8 cellular contexts compared by ENCODE assay signal in genomic region chr9:124771021-124771866, GRCh38. TPM values are rescaled to one million over a fixed set of nuclear protein-coding genes. Genes with fewer than 3 reads are reported as not detected.
A peak's percentile ranks its signal among the peaks of the same experiment; 100 is the strongest.
DNase-seq lines count a peak whose midpoint lies in the region; ATAC-seq and TF ChIP-seq lines count a peak whose summit lies in the region.

Gene NR6A1, minus strand, starts transcription at chr9:124771311.

- intact Hi-C loops in CD4-positive, alpha-beta T cell (cut with DNase I, micrococcal nuclease) = loop anchor here (1.0 to 5.0 kb wide), 4 partner anchors 90 to 372 kb away; partner anchors contain the start of genes GOLGA1 (in 1 of the 2), PSMB7 (in 1 of the 2), RPL35 (in 1 of the 2) and SCAI (in 1 of the 2)
- intact Hi-C loops in dorsolateral prefrontal cortex (cut with DNase I) (loop anchor here (5.0 to 10.0 kb wide), 3 partner anchors 171 to 414 kb away; partner anchors contain the start of genes GOLGA1 (in 1 of the 2), PPP6C (in 1 of the 2) and SCAI (in 1 of the 2)), lower leg skin (cut with DNase I; ENCODE audit: low total_unique reads) (loop anchor here (10.0 kb wide), 1 partner anchor 604 kb away; no protein-coding TSS in a partner anchor)

- POLR2A ChIA-PET in CD4-positive, alpha-beta T cell (lab: Charles Lee) = interaction anchor here (0.6 to 4.4 kb wide), 5 partner anchors 82 to 157 kb away, joined by 3 to 21 read pairs (median 3); partner anchors contain the start of genes ARPC5L, RPL35 and WDR38

- WGBS in lower leg skin, 2 donors = 0 to 1% methylated on average over 55 to 69 of the region's 82 CpGs

- peak; percentile 81 to 92 (median 90) for DNase-seq in CD4-positive, alpha-beta T cell
- DNase-seq in NCI-H748 treated with DMSO at 0.1 percent for 48 hours (lab: John Stamatoyannopoulos, UW) = peak; percentile 97
- peak; percentile 91 for DNase-seq in activated CD4-positive, alpha-beta T cell treated with anti-CD3 and anti-CD28 coated beads, Interleukin-2, amount 50 U/mL, for 4 hours
- peak; percentile 92 to 97 (median 95) for DNase-seq in dorsolateral prefrontal cortex
- DNase-seq in lower leg skin (ENCODE audit: low spot score in 2 of 2) = peak; percentile 96 to 99
- DNase-seq in stimulated activated CD4-positive, alpha-beta T cell treated with anti-CD3 and anti-CD28 coated beads, Interleukin-4, amount 100 ng/mL, for 4 hours = peak; percentile 92 to 93

- CTCF ChIA-PET in CD4-positive, alpha-beta T cell (lab: Charles Lee) = interaction anchor here (1.1 to 9.2 kb wide), 5 partner anchors 59 to 123 kb away, joined by 3 to 106 read pairs (median 4); partner anchors contain the start of gene WDR38

- H3K27me3 ChIP-seq in CD4-positive, alpha-beta T cell (ENCODE audit: control insufficient read depth, insufficient read depth, low read length) = peaks cover 71% of the 10 kb centered on the region
- peaks cover 0 to 6% (median 0%) of the 10 kb centered on the region in 45 donors for H3K27me3 ChIP-seq in dorsolateral prefrontal cortex

- ATAC-seq in CD4-positive, alpha-beta T cell (ENCODE audit: poor library complexity) = peak; percentile 88
- ATAC-seq in GM19372 (IDR thresholded peaks at IDR 0.05; ENCODE audit: low read depth, unreplicated experiment) = peak; percentile 82
- peak; percentile 87 for ATAC-seq in HG03521 (IDR thresholded peaks at IDR 0.05; ENCODE audit: unreplicated experiment)

- peak within 1 kb of the TSS; percentile 90 for H3K4me3 Mint-ChIP-seq in CD4-positive, alpha-beta T cell

- H3K27me3 Mint-ChIP-seq in CD4-positive, alpha-beta T cell = peaks cover 87% of the 10 kb centered on the region

- H3K4me1 Mint-ChIP-seq in CD4-positive, alpha-beta T cell (ENCODE audit: low read depth) = peaks cover 39% of the 10 kb centered on the region

- no peaks in the 10 kb centered on the region for H3K36me3 Mint-ChIP-seq in CD4-positive, alpha-beta T cell (ENCODE audit: low read depth)

- no peak for TF ChIP-seq POLR2A in lower leg skin (IDR thresholded peaks at IDR 0.05)

- H3K4me3 ChIP-seq in dorsolateral prefrontal cortex = peak within 1 kb of the TSS; percentile 64 to 99 (median 91)
- H3K4me3 ChIP-seq in lower leg skin (ENCODE audit: low read depth, poor library complexity, severe bottlenecking) = peak within 1 kb of the TSS; percentile 80

- peak within 1 kb of the TSS; percentile 32 for H3K27ac Mint-ChIP-seq in CD4-positive, alpha-beta T cell

- no peak for TF ChIP-seq CTCF in CD4-positive, alpha-beta T cell (IDR thresholded peaks at IDR 0.05)
- peak in 53 of 56 donors; percentile 10 to 71 (median 51) for TF ChIP-seq CTCF in dorsolateral prefrontal cortex (IDR thresholded peaks at IDR 0.05 in 54 of 56, conservative IDR thresholded peaks at IDR 0.05 in 2 of 56; ENCODE audit: low read depth in 1 of 56, partially characterized antibody in 56 of 56)
- TF ChIP-seq CTCF in lower leg skin (IDR thresholded peaks at IDR 0.05) = no peak

- no peak within 1 kb of the TSS for H3K27ac ChIP-seq in CD4-positive, alpha-beta T cell (ENCODE audit: low read depth, low read length)
- H3K27ac ChIP-seq in dorsolateral prefrontal cortex = peak within 1 kb of the TSS in 44 of 59 donors; percentile 12 to 88 (median 60)

- H3K9me3 ChIP-seq in CD4-positive, alpha-beta T cell (ENCODE audit: control insufficient read depth, low read length) = no peaks in the 10 kb centered on the region

- H3K9me3 Mint-ChIP-seq in CD4-positive, alpha-beta T cell = no peaks in the 10 kb centered on the region

RNA-seq across cellular contexts. Expression of gene NR6A1, which starts in this region (rescaled TPM):
- total RNA-seq in CD4-positive, alpha-beta T cell = not detected
- total RNA-seq in dorsolateral prefrontal cortex (1 to 10 TPM; 2.5 to 7.4 (median 4.5) TPM), lower leg skin (1 to 10 TPM; 3.0 to 4.9 (median 3.8) TPM)

Comparison
In these comparisons a context has a peak if more than half of its experiments do, and no peak if none do; other contexts are left out.
1. Peak in DNase-seq and ATAC-seq in CD4-positive, alpha-beta T cell; RNA of the gene not detected or under 1 TPM.
2. CTCF ChIP-seq: peak in dorsolateral prefrontal cortex (53 of 56); none in CD4-positive, alpha-beta T cell (single experiment) and lower leg skin (0 of 3).
3. Peak in every context shown above with its lines, with median percentiles within 50 percentile points of each other: ATAC-seq and DNase-seq.